8 cellular contexts compared by ENCODE assay signal in the genomic region with DNA sequence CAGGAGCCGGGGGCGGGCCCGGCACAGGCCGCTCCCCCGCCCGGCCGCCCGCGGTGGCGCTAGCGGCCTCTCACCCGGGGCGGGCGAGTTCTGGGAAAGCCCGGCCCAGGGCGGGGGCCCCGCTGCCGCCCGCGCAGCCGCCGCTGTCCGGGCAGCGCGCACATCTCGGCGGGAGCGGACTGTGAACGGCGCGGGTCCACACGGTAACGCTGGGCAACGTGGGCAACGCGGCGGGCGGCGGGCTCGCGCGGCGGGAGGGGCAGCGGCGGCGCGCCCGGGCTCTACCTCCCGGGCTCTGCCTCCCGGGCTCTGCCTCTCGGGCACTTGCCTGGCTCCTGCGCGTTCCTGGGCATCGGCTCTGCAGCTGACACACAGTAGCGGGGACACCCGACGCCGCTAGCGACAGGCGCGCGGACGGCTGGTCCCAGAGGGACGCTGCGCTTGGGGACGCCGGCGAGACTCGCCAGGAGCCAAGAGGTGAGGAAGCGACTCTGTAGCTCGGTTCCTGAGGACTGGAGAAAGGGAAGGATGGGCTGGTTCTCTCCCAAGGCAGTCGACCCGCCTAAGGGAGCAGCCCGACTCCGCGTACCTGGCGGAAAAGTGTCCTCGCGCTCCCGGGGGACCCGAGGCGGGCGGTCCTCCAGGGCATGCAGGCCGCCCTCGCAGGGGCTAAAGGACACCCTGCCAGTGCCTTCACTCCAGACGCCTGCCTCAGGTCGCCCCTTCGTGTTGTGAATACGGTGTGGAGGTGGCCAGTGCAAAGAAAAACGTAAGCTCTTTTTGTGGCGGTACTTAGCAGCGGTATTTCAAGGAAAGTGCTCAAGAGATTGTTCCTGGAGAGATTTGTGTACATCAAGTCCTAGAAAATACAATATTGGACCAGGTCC. TPM values are rescaled to one million over a fixed set of nuclear protein-coding genes. Genes with fewer than 3 reads are reported as not detected.
DNase-seq lines count a peak whose midpoint lies in the region; ATAC-seq and TF ChIP-seq lines count a peak whose summit lies in the region.

A gene (plus strand): TSS at position 150 of the 887 bp plus-strand sequence. CDS start 37,116 bp downstream, outside the sequence.

- DNase-seq in EL (peak; percentile 62), HCEC 1CT (peak; percentile 6), PC-3 (peak; percentile 69), right lobe of liver (peak; percentile 50 to 68 (median 62)), OCI-LY7 (ENCODE audit: low spot score) (no peak)
- no peak for DNase-seq in stimulated activated naive CD4-positive, alpha-beta T cell (lab: John Stamatoyannopoulos, UW)

- no peaks in the 10 kb centered on the region for H4K20me1 ChIP-seq in PC-3 (ENCODE audit: low read length)
- no peaks in the 10 kb centered on the region for H4K20me1 ChIP-seq in OCI-LY7 (ENCODE audit: insufficient read depth, low read length)

- H3K4me2 ChIP-seq in PC-3 (ENCODE audit: low read length) (peak within 1 kb of the TSS; percentile 91), OCI-LY7 (ENCODE audit: low read length) (no peak within 1 kb of the TSS)

- BruUV-seq in PC-3 (replicated peaks; lab: Mats Ljungman, UMichigan): no TSS peak
- BruUV-seq in OCI-LY7 (replicated peaks; lab: Mats Ljungman, UMichigan): no TSS peak

- H2AFZ ChIP-seq in PC-3 (ENCODE audit: low read length) (peak within 1 kb of the TSS; percentile 86), OCI-LY7 (ENCODE audit: low read length) (no peak within 1 kb of the TSS)

- TF ChIP-seq CTCF in PC-3 (conservative IDR thresholded peaks at IDR 0.05; ENCODE audit: low read depth, low read length) (no peak), right lobe of liver (IDR thresholded peaks at IDR 0.05) (peak in 1 of 4 donors; percentile 34), OCI-LY7 (conservative IDR thresholded peaks at IDR 0.05; ENCODE audit: low read length) (no peak)

- peak; percentile 66 for ATAC-seq in PC-3
- ATAC-seq in right lobe of liver: peak; percentile 89 to 93 (median 91)

- no peaks in the 10 kb centered on the region for H3K36me3 ChIP-seq in PC-3 (ENCODE audit: low read depth, low read length)
- H3K36me3 ChIP-seq in duodenal mucosa (ENCODE audit: control insufficient read depth in 1 of 2, insufficient read depth in 2 of 2, low read length in 2 of 2): no peaks in the 10 kb centered on the region
- H3K36me3 ChIP-seq in right lobe of liver: no peaks in the 10 kb centered on the region
- no peaks in the 10 kb centered on the region for H3K36me3 ChIP-seq in subcutaneous abdominal adipose tissue (ENCODE audit: control insufficient read depth in 5 of 5, insufficient read depth in 5 of 5, low read length in 5 of 5)
- no peaks in the 10 kb centered on the region for H3K36me3 ChIP-seq in OCI-LY7 (ENCODE audit: insufficient read depth, low read length)

- intact Hi-C loops in PC-3 (cut with micrococcal nuclease) (loop anchor here (5.0 kb wide), 1 partner anchor 77 kb away; no protein-coding TSS in a partner anchor), right lobe of liver (cut with DNase I) (no loop called here), OCI-LY7 (cut with micrococcal nuclease; ENCODE audit: unreplicated experiment) (no loop called here)

- H3K79me2 ChIP-seq in PC-3 (ENCODE audit: low read length) (peaks cover 49% of the 10 kb centered on the region), OCI-LY7 (ENCODE audit: insufficient read depth, low read depth, low read length) (no peaks in the 10 kb centered on the region)

- WGBS in right lobe of liver (ENCODE audit: insufficient coverage, low coverage, low lambda C conversion rate, missing lambda C conversion rate): 2% methylated on average over 9 of the region's 92 CpGs

- H3K9me2 ChIP-seq in PC-3 (replicated peaks; ENCODE audit: low read length): no peaks in the 10 kb centered on the region
- no peaks in the 10 kb centered on the region for H3K9me2 ChIP-seq in OCI-LY7 (ENCODE audit: insufficient read depth, low read length)

- POLR2A ChIA-PET in PC-3 (lab: Charles Lee; ENCODE audit: unreplicated experiment) (no interaction called here), OCI-LY7 (lab: Charles Lee) (no interaction called here)

- peaks cover 5% of the 10 kb centered on the region for H3F3A ChIP-seq in PC-3 (ENCODE audit: low read length, unreplicated experiment)

- H3K27ac ChIP-seq in PC-3 (ENCODE audit: low read length): peak within 1 kb of the TSS; percentile 13
- H3K27ac ChIP-seq in duodenal mucosa (ENCODE audit: low read depth, low read length): peak within 1 kb of the TSS; percentile 17
- no peak within 1 kb of the TSS for H3K27ac ChIP-seq in right lobe of liver
- H3K27ac ChIP-seq in subcutaneous abdominal adipose tissue (ENCODE audit: low read depth, low read length): no peak within 1 kb of the TSS
- no peak within 1 kb of the TSS for H3K27ac ChIP-seq in OCI-LY7 (ENCODE audit: low read depth, low read length, poor library complexity, severe bottlenecking)

- H3K4me3 ChIP-seq in PC-3 (ENCODE audit: low read length) (peak within 1 kb of the TSS; percentile 88), duodenal mucosa (ENCODE audit: low read depth in 1 of 2, low read length in 2 of 2) (peak within 1 kb of the TSS; percentile 79), right lobe of liver (peak within 1 kb of the TSS; percentile 39 to 59 (median 41)), subcutaneous abdominal adipose tissue (ENCODE audit: low read depth in 1 of 5, low read length in 5 of 5) (peak within 1 kb of the TSS; percentile 62 to 91 (median 85)), OCI-LY7 (ENCODE audit: low read depth, low read length, poor library complexity, severe bottlenecking) (no peak within 1 kb of the TSS)

- H3K9ac ChIP-seq in PC-3 (ENCODE audit: low read length): peak within 1 kb of the TSS; percentile 66
- peak within 1 kb of the TSS; percentile 67 to 88 for H3K9ac ChIP-seq in duodenal mucosa (ENCODE audit: low read depth in 1 of 2, low read length in 2 of 2)
- H3K9ac ChIP-seq in subcutaneous abdominal adipose tissue (ENCODE audit: low read length in 5 of 5): peak within 1 kb of the TSS in 4 of 5 donors; percentile 62 to 83 (median 78)

- TF ChIP-seq POLR2A in right lobe of liver (IDR thresholded peaks at IDR 0.05): peak; percentile 10

- H3K27me3 ChIP-seq in PC-3 (ENCODE audit: low read length): no peaks in the 10 kb centered on the region
- peaks cover 5 to 6% of the 10 kb centered on the region in 2 donors for H3K27me3 ChIP-seq in duodenal mucosa (ENCODE audit: control insufficient read depth in 1 of 2, insufficient read depth in 2 of 2, low read length in 2 of 2)
- H3K27me3 ChIP-seq in right lobe of liver: no peaks in the 10 kb centered on the region
- peaks cover 0 to 5% (median 2%) of the 10 kb centered on the region in 5 donors for H3K27me3 ChIP-seq in subcutaneous abdominal adipose tissue (ENCODE audit: control insufficient read depth in 5 of 5, insufficient read depth in 4 of 5, low read length in 5 of 5)

- H3K9me3 ChIP-seq in PC-3 (ENCODE audit: low read length): no peaks in the 10 kb centered on the region
- no peaks in the 10 kb centered on the region for H3K9me3 ChIP-seq in duodenal mucosa (ENCODE audit: control insufficient read depth in 1 of 2, low read length in 2 of 2)
- no peaks in the 10 kb centered on the region for H3K9me3 ChIP-seq in right lobe of liver
- H3K9me3 ChIP-seq in subcutaneous abdominal adipose tissue (ENCODE audit: control insufficient read depth in 5 of 5, low read length in 5 of 5): no peaks in the 10 kb centered on the region
- H3K9me3 ChIP-seq in OCI-LY7 (ENCODE audit: low read length): no peaks in the 10 kb centered on the region

- peaks cover 48% of the 10 kb centered on the region for H3K4me1 ChIP-seq in PC-3 (ENCODE audit: insufficient read depth, low read length)
- peaks cover 31 to 33% of the 10 kb centered on the region in 2 donors for H3K4me1 ChIP-seq in duodenal mucosa (ENCODE audit: control insufficient read depth in 1 of 2, insufficient read depth in 2 of 2, low read length in 2 of 2)
- H3K4me1 ChIP-seq in right lobe of liver: no peaks in the 10 kb centered on the region
- H3K4me1 ChIP-seq in subcutaneous abdominal adipose tissue (ENCODE audit: control insufficient read depth in 5 of 5, insufficient read depth in 5 of 5, low read length in 5 of 5): peaks cover 0 to 36% (median 27%) of the 10 kb centered on the region in 5 donors
- H3K4me1 ChIP-seq in OCI-LY7 (ENCODE audit: insufficient read depth, low read length, poor library complexity, severe bottlenecking): no peaks in the 10 kb centered on the region

- CTCF ChIA-PET in PC-3 (lab: Charles Lee) (no interaction called here), OCI-LY7 (lab: Charles Lee; ENCODE audit: unreplicated experiment) (no interaction called here)

RNA-seq across cellular contexts. Expression of the gene that starts here (rescaled TPM):
- total RNA-seq in PC-3 (2014; rRNA removed) (9.2 and 11.4 TPM in 2 replicates), right lobe of liver (under 1 TPM; 0.24 to 0.95 (median 0.55) TPM), OCI-LY7 (2022) (not detected in 2 replicates)
- total RNA-seq in OCI-LY7 (2014; rRNA removed; shearing (Covaris generic)): 0.03 and 0.06 TPM in 2 replicates

Comparison
In these comparisons a context has a peak if more than half of its experiments do, and no peak if none do; other contexts are left out.
1. Peak in DNase-seq, ATAC-seq and H3K4me3 ChIP-seq in right lobe of liver; RNA of the gene not detected or under 1 TPM.
2. DNase-seq: peak in EL (single experiment), HCEC 1CT (single experiment) and PC-3 (single experiment); none in stimulated activated naive CD4-positive, alpha-beta T cell (0 of 6) and OCI-LY7 (single experiment).
3. H3K27ac ChIP-seq: peak in PC-3 (single experiment) and duodenal mucosa (single experiment); none in right lobe of liver (0 of 3), subcutaneous abdominal adipose tissue (single experiment) and OCI-LY7 (single experiment).
4. Peak in every context shown above with its lines, with median percentiles within 50 percentile points of each other: H3K9ac ChIP-seq.